Comparison of ENCODE assay signal across 9 cellular contexts in genomic region chr13:81606074-81606473, GRCh38.
"Had no signal": no experiment of that assay in that cellular context is flagged by ENCODE, and none has a peak within 500 bp of the region (broad histone marks: within the 10 kb centered on the region; RNA-seq: fewer than 3 reads in every experiment).

No MANE protein-coding gene starts in this region.

- H3K27ac Mint-ChIP-seq: HFFc6, IgD-negative memory B cell had no signal

- H3K27me3 Mint-ChIP-seq: IgD-negative memory B cell had no signal

- H3K36me3 ChIP-seq: HAP-1 had no signal

- ATAC-seq: HCT116, HepG2 had no signal

- H3K9me3 ChIP-seq: HAP-1 had no signal

- DNase-seq: GM23248, GOT3, H7, HFFc6 had no signal

- H3K27ac ChIP-seq: GM23248, HL-60 had no signal

- H3K36me3 Mint-ChIP-seq: IgD-negative memory B cell had no signal

- H3K4me3 ChIP-seq: GM23248, HAP-1 had no signal

- H3K4me3 Mint-ChIP-seq: HFFc6, IgD-negative memory B cell had no signal

- H3K4me1 ChIP-seq: HAP-1 had no signal

- H3K4me1 Mint-ChIP-seq: IgD-negative memory B cell had no signal
